Comparison of ENCODE assay signal across 24 cellular contexts in the genomic region with DNA sequence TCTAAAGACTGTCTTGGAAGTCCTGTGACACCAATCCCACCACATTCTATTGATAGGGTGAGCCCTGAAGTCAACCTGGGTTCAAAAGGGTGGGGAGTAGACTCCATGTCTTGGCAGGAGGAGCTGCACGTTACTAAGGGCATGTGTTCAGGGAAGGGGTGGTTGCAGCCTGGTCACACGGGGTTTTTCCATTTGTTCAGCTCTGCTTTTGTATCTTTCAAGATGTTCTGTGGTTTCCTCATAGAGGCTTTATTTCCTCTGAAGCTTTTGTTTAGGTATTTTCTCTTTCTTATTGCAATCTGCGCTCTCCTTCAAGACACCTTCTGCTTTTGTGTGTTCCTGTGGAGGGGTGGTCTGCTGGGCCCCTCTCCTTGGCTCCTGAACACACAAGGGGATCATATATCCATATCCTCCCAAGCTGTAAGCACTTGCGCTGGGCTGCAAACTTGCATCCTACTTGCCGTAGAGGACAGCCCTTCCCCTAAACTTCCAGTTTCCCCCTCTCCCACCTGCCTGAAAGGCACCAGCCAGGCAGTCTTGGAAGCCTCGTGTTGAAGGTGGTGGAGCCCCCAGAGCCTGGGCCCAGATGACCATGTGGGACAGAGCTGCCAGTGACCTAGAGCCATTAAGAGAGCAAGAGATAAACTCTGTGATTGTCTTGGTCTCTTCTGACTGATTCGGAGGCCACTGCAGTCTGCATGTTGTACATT.
A peak's percentile ranks its signal among the peaks of the same experiment; 100 is the strongest.
DNase-seq lines count a peak whose midpoint lies in the region; ATAC-seq and FAIRE-seq lines count a peak whose summit lies in the region.
"Had no signal": no experiment of that assay in that cellular context is flagged by ENCODE, and none has a peak within 500 bp of the region (broad histone marks: within the 10 kb centered on the region; RNA-seq: fewer than 3 reads in every experiment).

No MANE protein-coding gene starts in this region.

- WGBS in small intestine, 3 donors: 87 to 93% (median 90%) methylated on average over 7 of the region's 7 CpGs

- ATAC-seq in T-cell (replicated peaks in 1 of 4): peak in 2 of 4 experiments; percentile 60 to 79
- ATAC-seq in activated naive CD4-positive, alpha-beta T cell treated with anti-CD3 and anti-CD28 coated beads, Interleukin-2, amount 50 U/mL, for 72 hours: peak; percentile 43 to 64
- ATAC-seq: left colon had no signal

- no peak for DNase-seq in activated naive CD4-positive, alpha-beta T cell treated with anti-CD3 and anti-CD28 coated beads, Interleukin-2, amount 50 U/mL, for 16 hours
- DNase-seq in T-cell (peak in 4 of 34 experiments; percentile 7 to 48 (median 22)), caudate nucleus (lab: John Stamatoyannopoulos, UW) (no peak), OCI-M1 (lab: John Stamatoyannopoulos, UW) (no peak), SIG-M5 treated with dmso at 0.1 percent for 504 hours (lab: John Stamatoyannopoulos, UW; ENCODE audit: unreplicated experiment) (no peak), small intestine (no peak)
- DNase-seq in activated naive CD4-positive, alpha-beta T cell treated with anti-CD3 and anti-CD28 coated beads, Interleukin-2, amount 50 U/mL, for 72 hours (ENCODE audit: low spot score in 2 of 2): no peak
- DNase-seq: ACHN; activated T-cell treated with anti-CD3 and anti-CD28 coated beads, Interleukin-2, amount 50 U/mL, for 48 hours; adrenal gland; effector CD4-positive, alpha-beta T cell; erythroblast; left colon; NCI-H2081 treated with DMSO at 0.1 percent for 48 hours; NCI-H345; NCI-H774; retina; RPMI8226; substantia nigra had no signal

- peak overlapping the region; percentile 37 for H3K4me3 Mint-ChIP-seq in activated naive CD4-positive, alpha-beta T cell treated with anti-CD3 and anti-CD28 coated beads, Interleukin-2, amount 50 U/mL, for 24 hours
- peak overlapping the region in 1 of 3 donors; percentile 53 for H3K4me3 Mint-ChIP-seq in T-cell
- H3K4me3 Mint-ChIP-seq: brain, memory B cell had no signal

- no peaks in the 10 kb centered on the region for H3K36me3 ChIP-seq in small intestine (ENCODE audit: control insufficient read depth in 2 of 2, insufficient read depth in 2 of 2, low read length in 2 of 2)
- H3K36me3 ChIP-seq: adrenal gland had no signal

- FAIRE-seq in small intestine (lab: Jason Lieb, UNC): no peak

- H3K4me3 ChIP-seq in small intestine (ENCODE audit: low read depth in 1 of 2, low read length in 2 of 2): no peak overlapping the region
- H3K4me3 ChIP-seq: adrenal gland had no signal

- POLR2A ChIA-PET in T-cell (lab: Charles Lee): no interaction called here

- H3K27ac ChIP-seq in caudate nucleus (ENCODE audit: low read depth, low read length): no peak overlapping the region
- no peak overlapping the region for H3K27ac ChIP-seq in small intestine (ENCODE audit: low read depth in 1 of 2, low read length in 1 of 2)
- H3K27ac ChIP-seq: adrenal gland, C4-2B, VCaP had no signal

- peaks cover 13% of the 10 kb centered on the region for H3K36me3 Mint-ChIP-seq in activated naive CD4-positive, alpha-beta T cell treated with anti-CD3 and anti-CD28 coated beads, Interleukin-2, amount 50 U/mL, for 24 hours
- peaks cover 35% of the 10 kb centered on the region for H3K36me3 Mint-ChIP-seq in T-cell
- H3K36me3 Mint-ChIP-seq in activated naive CD4-positive, alpha-beta T cell treated with anti-CD3 and anti-CD28 coated beads, Interleukin-2, amount 50 U/mL, for 72 hours: peaks cover 14 to 51% of the 10 kb centered on the region in 2 donors

- CTCF ChIA-PET in T-cell (lab: Charles Lee): interaction anchor here (0.5 to 0.6 kb wide), 2 partner anchors 118 to 308 kb away, joined by 3 to 4 read pairs; no protein-coding TSS in a partner anchor

- no peaks in the 10 kb centered on the region for H3K9me3 ChIP-seq in small intestine (ENCODE audit: control insufficient read depth, low read depth)

- H3K4me1 ChIP-seq in small intestine (ENCODE audit: control insufficient read depth in 2 of 2, insufficient read depth in 1 of 2, low read depth in 1 of 2, low read length in 1 of 2): no peaks in the 10 kb centered on the region

- H3K27me3 Mint-ChIP-seq in activated naive CD4-positive, alpha-beta T cell treated with anti-CD3 and anti-CD28 coated beads, Interleukin-2, amount 50 U/mL, for 24 hours: no peaks in the 10 kb centered on the region
- H3K27me3 Mint-ChIP-seq in T-cell: no peaks in the 10 kb centered on the region
- H3K27me3 Mint-ChIP-seq: brain, memory B cell had no signal

- no peaks in the 10 kb centered on the region for H3K9me3 Mint-ChIP-seq in activated naive CD4-positive, alpha-beta T cell treated with anti-CD3 and anti-CD28 coated beads, Interleukin-2, amount 50 U/mL, for 24 hours
- H3K9me3 Mint-ChIP-seq in T-cell: peaks cover 0 to 12% (median 2%) of the 10 kb centered on the region in 3 donors
- peaks cover 8 to 17% of the 10 kb centered on the region in 2 donors for H3K9me3 Mint-ChIP-seq in activated naive CD4-positive, alpha-beta T cell treated with anti-CD3 and anti-CD28 coated beads, Interleukin-2, amount 50 U/mL, for 72 hours

- H3K27me3 ChIP-seq in small intestine (ENCODE audit: control insufficient read depth in 2 of 2, insufficient read depth in 2 of 2, low read length in 2 of 2): no peaks in the 10 kb centered on the region
- H3K27me3 ChIP-seq: adrenal gland had no signal

- H3K27ac Mint-ChIP-seq in activated naive CD4-positive, alpha-beta T cell treated with anti-CD3 and anti-CD28 coated beads, Interleukin-2, amount 50 U/mL, for 24 hours: no peak overlapping the region
- H3K27ac Mint-ChIP-seq in T-cell: peak overlapping the region; percentile 16 to 66
- H3K27ac Mint-ChIP-seq in activated naive CD4-positive, alpha-beta T cell treated with anti-CD3 and anti-CD28 coated beads, Interleukin-2, amount 50 U/mL, for 72 hours: peak overlapping the region; percentile 29 to 73
- H3K27ac Mint-ChIP-seq: brain, memory B cell had no signal

- H3K4me1 Mint-ChIP-seq in activated naive CD4-positive, alpha-beta T cell treated with anti-CD3 and anti-CD28 coated beads, Interleukin-2, amount 50 U/mL, for 24 hours: peaks cover 23% of the 10 kb centered on the region
- peaks cover 27 to 36% (median 27%) of the 10 kb centered on the region in 3 donors for H3K4me1 Mint-ChIP-seq in T-cell
